In the genomic region with DNA sequence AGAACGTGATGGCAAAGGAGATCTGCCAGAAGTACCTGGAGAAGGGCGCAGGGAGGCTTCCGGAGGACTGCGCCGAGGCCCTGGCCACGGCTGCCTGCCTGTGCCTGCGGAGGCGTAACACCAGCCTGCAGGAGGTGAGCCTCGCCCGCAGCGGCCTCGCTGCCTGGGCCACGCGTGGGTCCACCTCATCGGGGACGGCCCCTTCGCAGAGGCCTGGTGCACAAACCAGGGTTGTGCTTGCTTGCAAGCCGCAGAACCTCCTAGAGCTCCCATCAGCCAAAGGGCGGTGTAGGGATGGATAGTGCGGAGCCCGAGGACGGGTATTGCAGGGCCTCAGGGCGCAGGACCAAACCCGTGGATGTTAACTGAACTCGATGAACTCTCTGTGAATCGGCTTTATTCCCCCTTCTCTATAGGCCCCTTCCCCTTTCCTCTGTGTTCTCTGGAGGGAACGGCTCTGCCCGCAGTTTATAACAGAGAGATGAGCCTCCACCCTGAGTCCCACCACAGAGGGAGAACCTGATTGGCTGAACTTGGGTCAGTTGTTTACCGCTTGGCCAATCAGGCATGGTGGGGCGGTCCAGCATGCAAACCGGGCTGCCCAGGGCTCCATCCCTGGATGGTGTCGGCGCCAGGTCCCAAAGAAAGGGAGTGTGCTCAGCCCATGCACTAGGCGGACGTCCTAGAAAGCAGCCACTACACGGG, we compare ENCODE assay signal across 1 cellular context.
A peak's percentile ranks its signal among the peaks of the same experiment; 100 is the strongest.
TF ChIP-seq lines count a peak whose summit lies in the region.

No MANE protein-coding gene starts in this region.

TF ChIP-seq in K562, 482 proteins besides CTCF, POLR2A, EP300 and RAD21 (continued from another document):
- TF ChIP-seq, protein P1, sequence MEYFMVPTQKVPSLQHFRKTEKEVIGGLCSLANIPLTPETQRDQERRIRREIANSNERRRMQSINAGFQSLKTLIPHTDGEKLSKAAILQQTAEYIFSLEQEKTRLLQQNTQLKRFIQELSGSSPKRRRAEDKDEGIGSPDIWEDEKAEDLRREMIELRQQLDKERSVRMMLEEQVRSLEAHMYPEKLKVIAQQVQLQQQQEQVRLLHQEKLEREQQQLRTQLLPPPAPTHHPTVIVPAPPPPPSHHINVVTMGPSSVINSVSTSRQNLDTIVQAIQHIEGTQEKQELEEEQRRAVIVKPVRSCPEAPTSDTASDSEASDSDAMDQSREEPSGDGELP (CRISPR knock-in tag; IDR thresholded peaks at IDR 0.05; ENCODE audit: borderline replicate concordance): 0 out of 2 replicates have a peak, but pooled peaks have one; percentile 12
- TF ChIP-seq NFYB (IDR thresholded peaks at IDR 0.05; ENCODE audit: extremely low read depth, insufficient read length) (peak; percentile 91), MYNN (IDR thresholded peaks at IDR 0.05) (no peak), MYNN (CRISPR knock-in tag; IDR thresholded peaks at IDR 0.05) (no peak), MCM7 (IDR thresholded peaks at IDR 0.05) (no peak)
